Comparison of ENCODE assay signal across 1 cellular context in genomic region chr11:57786436-57786835, GRCh38.
TF ChIP-seq lines count a peak whose summit lies in the region.

No MANE protein-coding gene starts in this region.

TF ChIP-seq in HepG2, 621 proteins besides CTCF, POLR2A, EP300 and RAD21:
- no peak for TF ChIP-seq STAG1 (CRISPR knock-in tag; IDR thresholded peaks at IDR 0.05)
- no peak for TF ChIP-seq ZNF792 (CRISPR knock-in tag; IDR thresholded peaks at IDR 0.05)
- 0 out of 2 replicates have a peak, but pooled peaks have one; percentile 36 for TF ChIP-seq ZNF770 (CRISPR knock-in tag; IDR thresholded peaks at IDR 0.05)
- TF ChIP-seq JARID2 (CRISPR knock-in tag; IDR thresholded peaks at IDR 0.05; ENCODE audit: insufficient replicate concordance), result no peak
